In the genomic region with DNA sequence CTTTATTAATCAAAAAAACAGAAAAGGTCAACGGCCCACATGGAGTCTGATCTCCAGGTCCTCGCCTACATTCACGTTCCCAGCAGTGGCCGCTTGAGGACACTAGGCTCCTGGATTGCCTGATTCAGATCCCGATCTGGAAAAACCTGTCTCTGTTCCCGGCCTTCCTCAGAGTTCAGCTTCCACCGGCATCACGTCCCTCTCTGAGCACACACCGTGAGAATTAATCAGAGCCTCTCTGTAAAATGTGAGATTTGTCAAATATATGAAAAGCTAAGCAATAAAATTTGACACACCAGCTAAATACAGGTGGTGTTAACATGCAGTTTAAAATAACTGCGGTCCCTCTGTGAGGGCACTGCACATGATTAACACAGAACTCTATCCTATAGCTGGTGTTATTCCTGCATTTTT, we compare ENCODE assay signal across 1 cellular context.
TF ChIP-seq lines count a peak whose summit lies in the region.

No MANE protein-coding gene starts in this region.

TF ChIP-seq in HepG2, 621 proteins besides CTCF, POLR2A, EP300 and RAD21 (continued from another document):
- TF ChIP-seq, protein P1, sequence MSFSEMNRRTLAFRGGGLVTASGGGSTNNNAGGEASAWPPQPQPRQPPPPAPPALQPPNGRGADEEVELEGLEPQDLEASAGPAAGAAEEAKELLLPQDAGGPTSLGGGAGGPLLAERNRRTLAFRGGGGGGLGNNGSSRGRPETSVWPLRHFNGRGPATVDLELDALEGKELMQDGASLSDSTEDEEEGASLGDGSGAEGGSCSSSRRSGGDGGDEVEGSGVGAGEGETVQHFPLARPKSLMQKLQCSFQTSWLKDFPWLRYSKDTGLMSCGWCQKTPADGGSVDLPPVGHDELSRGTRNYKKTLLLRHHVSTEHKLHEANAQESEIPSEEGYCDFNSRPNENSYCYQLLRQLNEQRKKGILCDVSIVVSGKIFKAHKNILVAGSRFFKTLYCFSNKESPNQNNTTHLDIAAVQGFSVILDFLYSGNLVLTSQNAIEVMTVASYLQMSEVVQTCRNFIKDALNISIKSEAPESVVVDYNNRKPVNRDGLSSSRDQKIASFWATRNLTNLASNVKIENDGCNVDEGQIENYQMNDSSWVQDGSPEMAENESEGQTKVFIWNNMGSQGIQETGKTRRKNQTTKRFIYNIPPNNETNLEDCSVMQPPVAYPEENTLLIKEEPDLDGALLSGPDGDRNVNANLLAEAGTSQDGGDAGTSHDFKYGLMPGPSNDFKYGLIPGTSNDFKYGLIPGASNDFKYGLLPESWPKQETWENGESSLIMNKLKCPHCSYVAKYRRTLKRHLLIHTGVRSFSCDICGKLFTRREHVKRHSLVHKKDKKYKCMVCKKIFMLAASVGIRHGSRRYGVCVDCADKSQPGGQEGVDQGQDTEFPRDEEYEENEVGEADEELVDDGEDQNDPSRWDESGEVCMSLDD (CRISPR knock-in tag; IDR thresholded peaks at IDR 0.05; ENCODE audit: borderline replicate concordance) = no peak
- TF ChIP-seq, protein P2, sequence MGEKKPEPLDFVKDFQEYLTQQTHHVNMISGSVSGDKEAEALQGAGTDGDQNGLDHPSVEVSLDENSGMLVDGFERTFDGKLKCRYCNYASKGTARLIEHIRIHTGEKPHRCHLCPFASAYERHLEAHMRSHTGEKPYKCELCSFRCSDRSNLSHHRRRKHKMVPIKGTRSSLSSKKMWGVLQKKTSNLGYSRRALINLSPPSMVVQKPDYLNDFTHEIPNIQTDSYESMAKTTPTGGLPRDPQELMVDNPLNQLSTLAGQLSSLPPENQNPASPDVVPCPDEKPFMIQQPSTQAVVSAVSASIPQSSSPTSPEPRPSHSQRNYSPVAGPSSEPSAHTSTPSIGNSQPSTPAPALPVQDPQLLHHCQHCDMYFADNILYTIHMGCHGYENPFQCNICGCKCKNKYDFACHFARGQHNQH (CRISPR knock-in tag; IDR thresholded peaks at IDR 0.05) = peak; percentile 71; the same call in 1 of the 2 replicates
TF ChIP-seq in HepG2: peak in this region for 127.
